Comparison of ENCODE assay signal across 29 cellular contexts in genomic region chr10:16182688-16183087, GRCh38.
DNase-seq lines count a peak whose midpoint lies in the region; ATAC-seq and TF ChIP-seq lines count a peak whose summit lies in the region.
"Had no signal": no experiment of that assay in that cellular context is flagged by ENCODE, and none has a peak within 500 bp of the region (broad histone marks: within the 10 kb centered on the region; RNA-seq: fewer than 3 reads in every experiment).

No MANE protein-coding gene starts in this region.

- no peak for TF ChIP-seq CTCF in AG10803 (conservative IDR thresholded peaks at IDR 0.05; ENCODE audit: low read length)
- no peak for TF ChIP-seq CTCF in epithelial cell of proximal tubule (conservative IDR thresholded peaks at IDR 0.05; ENCODE audit: low read depth, low read length)
- no peak for TF ChIP-seq CTCF in smooth muscle cell (IDR thresholded peaks at IDR 0.05; ENCODE audit: borderline replicate concordance, insufficient read depth, poor library complexity, severe bottlenecking)

- H3K14ac ChIP-seq in mesenchymal stem cell (ENCODE audit: low read length in 2 of 2) = no peak overlapping the region

- DNase-seq in AG10803 (ENCODE audit: low read depth) (peak; percentile 68), HS-5 (ENCODE audit: low read depth) (peak; percentile 39), epithelial cell of proximal tubule (ENCODE audit: low read depth) (peak; percentile 43), mesenchymal stem cell (no peak), smooth muscle cell (lab: John Stamatoyannopoulos, UW; ENCODE audit: unreplicated experiment) (no peak), activated gamma-delta T cell (lab: John Stamatoyannopoulos, UW) (no peak), NCI-H2196 treated with DMSO at 0.1 percent for 48 hours (lab: John Stamatoyannopoulos, UW; ENCODE audit: unreplicated experiment) (no peak)
- DNase-seq: activated CD4-positive, alpha-beta T cell treated with anti-CD3 and anti-CD28 coated beads, Interleukin-2, amount 10 ng/mL, durations not matched to agents 24 days and 14 days; activated effector memory CD4-positive, alpha-beta T cell treated with anti-CD3 and anti-CD28 coated beads, Interleukin-2, amount 50 U/mL, for 16 hours; activated T-cell treated with anti-CD3 and anti-CD28 coated beads, Interleukin-2, amount 50 U/mL, for 1 hour; caudate nucleus; cortex of kidney; HFFc6; Kasumi-1; lower lobe of right lung; naive thymus-derived CD8-positive, alpha-beta T cell; NCI-H1436; NCI-H2081 treated with DMSO at 0.1 percent for 48 hours; NCI-H345; sigmoid colon; SJCRH30; stimulated activated CD4-positive, alpha-beta T cell treated with anti-CD3 and anti-CD28 coated beads, Interleukin-15, amount 100 ng/mL, for 24 hours; T-cell; trophoblast cell had no signal

- H2BK12ac ChIP-seq in mesenchymal stem cell (ENCODE audit: low read length in 2 of 2) = no peak overlapping the region

- no peak overlapping the region for H4K8ac ChIP-seq in mesenchymal stem cell (ENCODE audit: low read length)

- no peak overlapping the region for H4K91ac ChIP-seq in mesenchymal stem cell (ENCODE audit: low read length)

- H3K79me1 ChIP-seq in mesenchymal stem cell (replicated peaks; ENCODE audit: low read length, poor library complexity, severe bottlenecking) = no peaks in the 10 kb centered on the region

- no peak overlapping the region for H2BK5ac ChIP-seq in mesenchymal stem cell (ENCODE audit: low read depth, low read length, poor library complexity, severe bottlenecking)

- H2AK5ac ChIP-seq in mesenchymal stem cell (ENCODE audit: low read length, severe bottlenecking) = no peak overlapping the region

- ATAC-seq in HG03159 (IDR thresholded peaks at IDR 0.05; ENCODE audit: unreplicated experiment) = no peak
- ATAC-seq: lower lobe of right lung; naive thymus-derived CD8-positive, alpha-beta T cell; Panc1; stimulated activated effector memory CD8-positive, alpha-beta T cell treated with anti-CD3 and anti-CD28 coated beads, Interleukin-12 subunit alpha, Interleukin-12 subunit beta, amount 100 ng/mL, for 72 hours; T-cell; WTC11 had no signal

- H3K4me1 ChIP-seq in mesenchymal stem cell (ENCODE audit: control insufficient read depth, insufficient read depth, low read depth, low read length) (no peaks in the 10 kb centered on the region), smooth muscle cell (ENCODE audit: low read depth) (no peaks in the 10 kb centered on the region)
- H3K4me1 ChIP-seq: lower lobe of right lung, sigmoid colon, SJCRH30 had no signal

- H4K20me1 ChIP-seq in smooth muscle cell (ENCODE audit: low read depth) = no peaks in the 10 kb centered on the region

- H3K27ac ChIP-seq in mesenchymal stem cell (ENCODE audit: low read length, poor library complexity, severe bottlenecking) = no peak overlapping the region
- no peak overlapping the region for H3K27ac ChIP-seq in smooth muscle cell (ENCODE audit: low read depth)
- H3K27ac ChIP-seq: C4-2B, lower lobe of right lung, sigmoid colon, SJCRH30 had no signal

- H3K36me3 ChIP-seq in mesenchymal stem cell (ENCODE audit: control insufficient read depth in 1 of 2, insufficient read depth in 2 of 2, low read depth in 1 of 2, low read length in 2 of 2) = no peaks in the 10 kb centered on the region
- H3K36me3 ChIP-seq in smooth muscle cell (ENCODE audit: low read depth) = no peaks in the 10 kb centered on the region
- H3K36me3 ChIP-seq: lower lobe of right lung, sigmoid colon, SJCRH30 had no signal

- H3K9ac ChIP-seq in mesenchymal stem cell (ENCODE audit: low read length) (peak overlapping the region; percentile 82), smooth muscle cell (ENCODE audit: low read depth) (no peak overlapping the region)

- no peak overlapping the region for H3K4ac ChIP-seq in mesenchymal stem cell (ENCODE audit: low read depth in 1 of 2, low read length in 2 of 2)

- H2AFZ ChIP-seq in mesenchymal stem cell (ENCODE audit: low read depth, low read length) (no peak overlapping the region), smooth muscle cell (ENCODE audit: low read depth) (no peak overlapping the region)

- no peak overlapping the region for H2BK15ac ChIP-seq in mesenchymal stem cell (ENCODE audit: low read depth, poor library complexity, severe bottlenecking)

- H3K18ac ChIP-seq in mesenchymal stem cell (ENCODE audit: low read depth in 1 of 2, low read length in 2 of 2) = no peak overlapping the region

- H3K4me2 ChIP-seq in mesenchymal stem cell (ENCODE audit: low read length, poor library complexity, severe bottlenecking) (no peak overlapping the region), smooth muscle cell (no peak overlapping the region)

- no peaks in the 10 kb centered on the region for H3K27me3 ChIP-seq in mesenchymal stem cell (ENCODE audit: control insufficient read depth in 1 of 2, insufficient read depth in 1 of 2, low read length in 2 of 2)
- H3K27me3 ChIP-seq in smooth muscle cell (ENCODE audit: low read depth) = no peaks in the 10 kb centered on the region
- H3K27me3 ChIP-seq: sigmoid colon, SJCRH30 had no signal

- H3K4me3 ChIP-seq in AG10803 (ENCODE audit: low read length) = no peak overlapping the region
- no peak overlapping the region for H3K4me3 ChIP-seq in epithelial cell of proximal tubule (ENCODE audit: low read depth, low read length)
- peak overlapping the region in 1 of 2 experiments; percentile 5 for H3K4me3 ChIP-seq in mesenchymal stem cell (ENCODE audit: insufficient read depth in 1 of 2, low read depth in 1 of 2, low read length in 2 of 2)
- H3K4me3 ChIP-seq in smooth muscle cell = no peak overlapping the region
- H3K4me3 ChIP-seq: lower lobe of right lung, sigmoid colon, SJCRH30 had no signal

- no peaks in the 10 kb centered on the region for H3K79me2 ChIP-seq in smooth muscle cell (ENCODE audit: low read depth)

- H3K9me3 ChIP-seq in mesenchymal stem cell (ENCODE audit: control insufficient read depth, low read length) (no peaks in the 10 kb centered on the region), smooth muscle cell (replicated peaks; ENCODE audit: low read depth) (no peaks in the 10 kb centered on the region)
- H3K9me3 ChIP-seq: lower lobe of right lung, SJCRH30 had no signal

- H3F3A ChIP-seq in smooth muscle cell (ENCODE audit: low read depth) = no peaks in the 10 kb centered on the region

- no peak overlapping the region for H2BK120ac ChIP-seq in mesenchymal stem cell (ENCODE audit: low read depth, low read length)

- 90% methylated on average over 1 of the region's 3 CpGs for WGBS in mesenchymal stem cell
- 90% methylated on average over 3 of the region's 3 CpGs for WGBS in smooth muscle cell (ENCODE audit: low lambda C conversion rate)

- no peak overlapping the region for H3K23ac ChIP-seq in mesenchymal stem cell (ENCODE audit: low read length in 2 of 2)

Comparison
In these comparisons a context has a peak if more than half of its experiments do, and no peak if none do; other contexts are left out.
1. DNase-seq: peak in AG10803 (single experiment), HS-5 (single experiment) and epithelial cell of proximal tubule (single experiment); none in mesenchymal stem cell (single experiment), smooth muscle cell (single experiment), activated gamma-delta T cell (single experiment) and NCI-H2196 treated with DMSO at 0.1 percent for 48 hours (single experiment).